Comparison of ENCODE assay signal across 1 cellular context in genomic region chr4:1259966-1260365, GRCh38.
A peak's percentile ranks its signal among the peaks of the same experiment; 100 is the strongest.
TF ChIP-seq lines count a peak whose summit lies in the region.

No MANE protein-coding gene starts in this region.

TF ChIP-seq in GM12878, 131 proteins besides CTCF, POLR2A, EP300 and RAD21:
- TF ChIP-seq RUNX3 (IDR thresholded peaks at IDR 0.05; ENCODE audit: low read length) (peak; percentile 20; the same call in 1 of the 2 replicates), IRF5 (IDR thresholded peaks at IDR 0.05; ENCODE audit: borderline replicate concordance) (no peak), SUZ12 (IDR thresholded peaks at IDR 0.05; ENCODE audit: unreplicated experiment) (no peak), MYC (IDR thresholded peaks at IDR 0.05; ENCODE audit: insufficient read depth, insufficient read length, insufficient replicate concordance, low read length, severe bottlenecking) (no peak), CHD4 (IDR thresholded peaks at IDR 0.05) (no peak), CEBPZ (IDR thresholded peaks at IDR 0.05; ENCODE audit: low read depth, low read length) (no peak)
TF ChIP-seq in GM12878: peak in this region for 1.
